16 cellular contexts compared by ENCODE assay signal in the genomic region with DNA sequence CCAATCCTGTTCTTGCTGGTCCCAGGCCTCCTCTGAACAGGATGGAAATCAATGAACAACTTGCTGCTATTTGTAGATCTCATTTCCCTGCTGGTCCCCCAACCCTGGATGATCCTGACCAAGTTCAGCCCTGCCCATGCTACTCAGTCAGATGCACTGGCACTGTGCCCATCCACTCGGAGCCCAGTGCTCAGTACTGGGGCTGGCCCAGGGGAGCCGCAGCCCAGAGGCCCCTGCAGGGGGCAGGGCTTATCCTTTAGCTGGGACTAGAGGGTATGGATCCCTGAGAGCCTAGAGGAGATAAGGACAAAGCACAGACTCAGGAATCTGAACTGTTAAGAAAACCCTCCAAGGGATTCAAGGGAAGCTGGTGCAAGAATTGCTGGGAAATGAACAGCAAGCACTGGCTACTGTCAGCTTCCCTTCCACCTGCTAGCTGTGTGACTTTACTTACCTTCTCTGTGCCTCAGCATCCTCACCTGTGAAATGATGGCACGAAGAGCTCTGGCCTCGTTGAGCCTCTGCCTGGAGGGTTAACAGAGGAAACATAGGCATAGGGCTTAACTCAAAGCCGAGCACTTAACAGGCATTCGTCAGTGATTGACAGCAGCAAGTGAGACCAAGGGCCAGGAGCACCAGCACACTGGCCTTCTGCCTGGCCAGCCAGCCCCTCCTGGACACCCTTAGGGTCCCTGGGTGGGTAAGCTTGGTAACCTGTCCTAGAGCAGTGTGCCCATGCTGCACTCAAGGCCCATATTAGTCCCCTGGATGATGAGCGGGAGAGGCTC. TPM values are rescaled to one million over a fixed set of nuclear protein-coding genes. Genes with fewer than 3 reads are reported as not detected.
DNase-seq lines count a peak whose midpoint lies in the region.
"Had no signal": no experiment of that assay in that cellular context is flagged by ENCODE, and none has a peak within 500 bp of the region (broad histone marks: within the 10 kb centered on the region; RNA-seq: fewer than 3 reads in every experiment).

No MANE protein-coding gene starts in this region.

- H3K4ac ChIP-seq in neuronal stem cell (ENCODE audit: low read length) = no peak overlapping the region

- peaks cover 0 to 32% (median 0%) of the 10 kb centered on the region in 3 experiments for H3K27me3 ChIP-seq in neuronal stem cell (ENCODE audit: control insufficient read depth in 3 of 3, insufficient read depth in 3 of 3, low read depth in 1 of 3, low read length in 3 of 3)
- H3K27me3 ChIP-seq: Peyer's patch had no signal

- no peaks in the 10 kb centered on the region for H3K36me3 ChIP-seq in neuronal stem cell (replicated peaks in 1 of 2; ENCODE audit: control insufficient read depth in 2 of 2, insufficient read depth in 2 of 2, low read length in 2 of 2)
- H3K36me3 ChIP-seq: Peyer's patch had no signal

- no peak overlapping the region for H3K23ac ChIP-seq in neuronal stem cell (ENCODE audit: low read depth, low read length, poor library complexity)

- H4K8ac ChIP-seq in neuronal stem cell (ENCODE audit: low read depth, low read length) = no peak overlapping the region

- DNase-seq in NCI-H1436 (lab: John Stamatoyannopoulos, UW) (peak; percentile 30), NCI-H1436 treated with DMSO at 0.1 percent for 48 hours (lab: John Stamatoyannopoulos, UW) (no peak), NCI-H524 (lab: John Stamatoyannopoulos, UW) (peak; percentile 56 to 89), ecto neural progenitor cell (ENCODE audit: low spot score) (peak; percentile 48), neuronal stem cell (ENCODE audit: low spot score) (no peak), OCI-M2 (lab: John Stamatoyannopoulos, UW; ENCODE audit: unreplicated experiment) (no peak), SK-N-DZ (ENCODE audit: low spot score) (no peak), HuH-7 (ENCODE audit: low spot score) (no peak)
- DNase-seq: activated CD4-positive, alpha-beta T cell treated with anti-CD3 and anti-CD28 coated beads for 1 hour; H7; Peyer's patch; stimulated activated CD4-positive, alpha-beta T cell treated with anti-CD3 and anti-CD28 coated beads, Interleukin-12 subunit alpha, Interleukin-12 subunit beta, amount 100 ng/mL, for 4 hours had no signal

- H3K18ac ChIP-seq in neuronal stem cell (ENCODE audit: low read length) = peak overlapping the region; percentile 21

- peaks cover 0 to 3% of the 10 kb centered on the region in 2 donors for H3K4me1 ChIP-seq in neuronal stem cell (ENCODE audit: control insufficient read depth in 2 of 2, insufficient read depth in 1 of 2, low read depth in 1 of 2, low read length in 2 of 2)
- H3K4me1 ChIP-seq: parathyroid adenoma, Peyer's patch had no signal

- no peak overlapping the region for H2BK15ac ChIP-seq in neuronal stem cell (ENCODE audit: low read length)

- no peak overlapping the region for H2BK5ac ChIP-seq in neuronal stem cell (ENCODE audit: low read length)

- no peak overlapping the region for H2AFZ ChIP-seq in neuronal stem cell (ENCODE audit: low read length)
- H2AFZ ChIP-seq: parathyroid adenoma had no signal

- peak overlapping the region; percentile 51 for H2AK5ac ChIP-seq in neuronal stem cell (ENCODE audit: low read depth, low read length)

- peaks cover 1 to 7% of the 10 kb centered on the region in 2 donors for H3K9me3 ChIP-seq in neuronal stem cell (replicated peaks in 1 of 2; ENCODE audit: control insufficient read depth in 2 of 2, insufficient read depth in 1 of 2, low read depth in 1 of 2, low read length in 2 of 2)
- H3K9me3 ChIP-seq: Peyer's patch had no signal

- no peak overlapping the region for H4K91ac ChIP-seq in neuronal stem cell (ENCODE audit: low read depth, low read length, poor library complexity)

- no peak overlapping the region for H3K14ac ChIP-seq in neuronal stem cell (ENCODE audit: low read length)

- H2BK120ac ChIP-seq in neuronal stem cell (ENCODE audit: low read depth, low read length) = no peak overlapping the region

- H3K4me3 ChIP-seq in neuronal stem cell (ENCODE audit: low read length in 2 of 2) = no peak overlapping the region
- H3K4me3 ChIP-seq: Peyer's patch had no signal

- no CpG with 5 or more reads among the region's 7 CpGs for WGBS in neuronal stem cell (ENCODE audit: extremely low coverage in 2 of 2, insufficient read length in 2 of 2, insufficient replicate concordance in 1 of 2), 2 donors

- H2BK12ac ChIP-seq in neuronal stem cell (ENCODE audit: low read length) = no peak overlapping the region

- H3K79me1 ChIP-seq in neuronal stem cell (ENCODE audit: low read depth, low read length) = no peaks in the 10 kb centered on the region

- H3K4me2 ChIP-seq in neuronal stem cell (ENCODE audit: insufficient read depth, low read length, poor library complexity, severe bottlenecking) = no peak overlapping the region

- H3K27ac ChIP-seq in neuronal stem cell (replicated peaks; ENCODE audit: low read length) = no peak overlapping the region
- H3K27ac ChIP-seq: 22Rv1, C4-2B, epithelial cell of prostate, parathyroid adenoma, Peyer's patch had no signal

- H3K9ac ChIP-seq in neuronal stem cell (ENCODE audit: low read depth, low read length, poor library complexity) = no peak overlapping the region
- H3K9ac ChIP-seq: parathyroid adenoma had no signal

RNA-seq across cellular contexts. Expression of gene C1QL1, which starts 29.8 kb away (rescaled TPM):
- polyA plus RNA-seq in neuronal stem cell (2013, experiment 1 of 2) = 8.7 TPM
- 8.7 TPM for polyA plus RNA-seq in neuronal stem cell (2013, experiment 2 of 2)
- polyA plus RNA-seq in SK-N-DZ (2014; cell fraction: cytosol; rRNA removed) = 51.6 and 83.8 TPM in 2 replicates
- polyA plus RNA-seq in SK-N-DZ (2014; cell fraction: nucleus; rRNA removed) = 59.9 and 62.5 TPM in 2 replicates

RNA-seq across cellular contexts. Expression of gene KIF18B, which starts 50.4 kb away (rescaled TPM):
- 32.8 TPM for polyA plus RNA-seq in neuronal stem cell (2013, experiment 1 of 2)
- 32.5 TPM for polyA plus RNA-seq in neuronal stem cell (2013, experiment 2 of 2)
- polyA plus RNA-seq in SK-N-DZ (2014; cell fraction: cytosol; rRNA removed) = 23.5 and 30.3 TPM in 2 replicates
- polyA plus RNA-seq in SK-N-DZ (2014; cell fraction: nucleus; rRNA removed) = 62.3 and 71.5 TPM in 2 replicates

RNA-seq across cellular contexts. Expression of gene DCAKD, which starts 53.5 kb away (rescaled TPM):
- 46.9 TPM for polyA plus RNA-seq in neuronal stem cell (2013, experiment 1 of 2)
- 45.0 TPM for polyA plus RNA-seq in neuronal stem cell (2013, experiment 2 of 2)
- 92.0 and 101 TPM in 2 replicates for polyA plus RNA-seq in SK-N-DZ (2014; cell fraction: cytosol; rRNA removed)
- 33.9 and 41.3 TPM in 2 replicates for polyA plus RNA-seq in SK-N-DZ (2014; cell fraction: nucleus; rRNA removed)

Comparison
In these comparisons a context has a peak if more than half of its experiments do, and no peak if none do; other contexts are left out.
1. DNase-seq: peak in NCI-H1436 (single experiment), NCI-H524 (2 of 2) and ecto neural progenitor cell (single experiment); none in NCI-H1436 treated with DMSO at 0.1 percent for 48 hours (single experiment), neuronal stem cell (single experiment), OCI-M2 (single experiment), SK-N-DZ (single experiment) and HuH-7 (single experiment).